In the genomic region with DNA sequence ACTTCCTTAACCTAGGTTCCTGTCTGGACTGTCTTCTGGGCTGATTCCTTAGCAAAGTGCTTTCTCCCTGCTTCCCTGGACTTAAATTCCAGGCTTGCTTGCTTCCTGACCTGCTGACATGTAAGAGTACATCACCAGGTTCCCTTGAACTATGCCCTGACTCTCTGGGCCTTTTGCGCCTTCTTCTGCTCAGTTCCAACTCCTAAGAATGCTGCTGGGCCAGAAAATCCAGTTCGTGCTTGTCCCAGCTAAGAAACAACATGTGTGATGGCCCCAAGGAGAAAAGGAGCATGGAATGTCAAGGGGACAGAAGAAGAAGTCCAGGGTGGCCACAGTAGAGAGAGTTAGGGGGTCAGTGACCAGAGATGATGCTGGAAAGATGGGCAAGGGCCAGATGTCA, we compare ENCODE assay signal across 28 cellular contexts.
"Had no signal": no experiment of that assay in that cellular context is flagged by ENCODE, and none has a peak within 500 bp of the region (broad histone marks: within the 10 kb centered on the region; RNA-seq: fewer than 3 reads in every experiment).

No MANE protein-coding gene starts in this region.

- DNase-seq: activated CD4-positive, alpha-beta memory T cell treated with anti-CD3 and anti-CD28 coated beads, Interleukin-2, amount 10 ng/mL, durations not matched to agents 7 days and 5 days; activated CD4-positive, alpha-beta T cell treated with anti-CD3 and anti-CD28 coated beads for 1 hour; activated CD4-positive, alpha-beta T cell treated with anti-CD3 and anti-CD28 coated beads, Interleukin-2, amount 10 ng/mL, durations not matched to agents 7 days and 5 days; activated CD8-positive, alpha-beta memory T cell treated with anti-CD3 and anti-CD28 coated beads, Interleukin-2, amount 50 U/mL, for 48 hours; activated gamma-delta T cell treated with Interleukin-2 at 50 U/mL for 16 hours; activated naive CD4-positive, alpha-beta T cell treated with anti-CD3 and anti-CD28 coated beads, Interleukin-2, amount 50 U/mL, for 16 hours; activated T-cell treated with anti-CD3 and anti-CD28 coated beads, Interleukin-2, amount 50 U/mL, for 24 hours; amniotic stem cell; brain microvascular endothelial cell; caudate nucleus; gastrocnemius medialis; glutamatergic neuron; kidney; left colon; naive thymus-derived CD8-positive, alpha-beta T cell; nucleus accumbens; stimulated activated CD4-positive, alpha-beta T cell treated with anti-CD3 and anti-CD28 coated beads, Interleukin-15, amount 100 ng/mL, for 24 hours; stimulated activated CD4-positive, alpha-beta T cell treated with anti-CD3 and anti-CD28 coated beads, Interleukin-2, amount 100 ng/mL, for 24 hours; stimulated activated naive B cell treated with anti-CD40 and anti-IgM and Interleukin-4, amounts not matched to agents 10 μg/mL and 1 μg/mL and 100 μg/mL, for 72 hours; stomach; T-helper 17 cell; T1000; thyroid gland had no signal

- H2AFZ ChIP-seq: parathyroid adenoma had no signal

- H3K27ac Mint-ChIP-seq: activated CD4-positive, alpha-beta memory T cell treated with anti-CD3 and anti-CD28 coated beads, Interleukin-2, amount 10 ng/mL, durations not matched to agents 7 days and 5 days; activated CD4-positive, alpha-beta T cell treated with anti-CD3 and anti-CD28 coated beads, Interleukin-2, amount 10 ng/mL, durations not matched to agents 7 days and 5 days; activated T-cell treated with anti-CD3 and anti-CD28 coated beads, Interleukin-2, amount 50 U/mL, for 24 hours; memory B cell; naive thymus-derived CD8-positive, alpha-beta T cell; stimulated activated naive B cell treated with anti-CD40 and anti-IgM and Interleukin-4, amounts not matched to agents 10 μg/mL and 1 μg/mL and 100 μg/mL, for 72 hours; T-helper 17 cell had no signal

- H3K36me3 Mint-ChIP-seq: memory B cell; stimulated activated naive B cell treated with anti-CD40 and anti-IgM and Interleukin-4, amounts not matched to agents 10 μg/mL and 1 μg/mL and 100 μg/mL, for 72 hours had no signal

- H3K9me3 ChIP-seq: gastrocnemius medialis, right atrium auricular region, stomach, thyroid gland had no signal

- H3K4me3 ChIP-seq: gastrocnemius medialis, right atrium auricular region, stomach, thyroid gland had no signal

- H3K36me3 ChIP-seq: brain microvascular endothelial cell, gastrocnemius medialis, right atrium auricular region, stomach, thyroid gland had no signal

- H3K4me3 Mint-ChIP-seq: activated CD4-positive, alpha-beta memory T cell treated with anti-CD3 and anti-CD28 coated beads, Interleukin-2, amount 10 ng/mL, durations not matched to agents 7 days and 5 days; activated CD4-positive, alpha-beta T cell treated with anti-CD3 and anti-CD28 coated beads, Interleukin-2, amount 10 ng/mL, durations not matched to agents 7 days and 5 days; activated T-cell treated with anti-CD3 and anti-CD28 coated beads, Interleukin-2, amount 50 U/mL, for 24 hours; memory B cell; naive thymus-derived CD8-positive, alpha-beta T cell; neural crest cell; stimulated activated naive B cell treated with anti-CD40 and anti-IgM and Interleukin-4, amounts not matched to agents 10 μg/mL and 1 μg/mL and 100 μg/mL, for 72 hours; T-helper 17 cell had no signal

- H3K27ac ChIP-seq: brain microvascular endothelial cell, epithelial cell of prostate, gastrocnemius medialis, parathyroid adenoma, right atrium auricular region, stomach, thyroid gland had no signal

- H3K4me1 Mint-ChIP-seq: activated CD4-positive, alpha-beta memory T cell treated with anti-CD3 and anti-CD28 coated beads, Interleukin-2, amount 10 ng/mL, durations not matched to agents 7 days and 5 days; memory B cell; naive thymus-derived CD8-positive, alpha-beta T cell; stimulated activated naive B cell treated with anti-CD40 and anti-IgM and Interleukin-4, amounts not matched to agents 10 μg/mL and 1 μg/mL and 100 μg/mL, for 72 hours had no signal

- H3K27me3 ChIP-seq: brain microvascular endothelial cell, gastrocnemius medialis, right atrium auricular region, stomach, thyroid gland had no signal

- H3K79me2 ChIP-seq: parathyroid adenoma had no signal

- H3K9ac ChIP-seq: parathyroid adenoma had no signal

- H3K4me1 ChIP-seq: gastrocnemius medialis, parathyroid adenoma, right atrium auricular region, stomach, thyroid gland had no signal
